Comparison of ENCODE assay signal across 22 cellular contexts in the genomic region with DNA sequence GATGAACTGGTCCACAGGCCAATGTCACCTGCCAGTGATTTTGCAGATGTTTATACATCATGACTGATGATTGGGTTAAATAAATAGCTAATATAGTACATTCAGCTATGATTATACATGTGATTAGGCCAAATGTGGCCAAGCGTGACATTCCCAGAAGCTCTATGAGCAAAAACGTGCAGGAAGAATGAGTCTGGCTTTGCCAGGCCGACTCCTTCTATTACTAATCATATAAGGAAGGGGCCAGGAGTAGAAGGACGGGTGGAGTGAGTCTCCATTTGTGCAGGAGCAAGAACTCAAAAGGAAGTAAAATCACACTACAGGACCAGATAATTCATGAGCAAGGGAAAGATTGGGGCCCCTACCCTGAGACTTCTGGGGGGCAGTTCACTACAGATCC.
A peak's percentile ranks its signal among the peaks of the same experiment; 100 is the strongest.
DNase-seq lines count a peak whose midpoint lies in the region; ATAC-seq, FAIRE-seq and TF ChIP-seq lines count a peak whose summit lies in the region.
"Had no signal": no experiment of that assay in that cellular context is flagged by ENCODE, and none has a peak within 500 bp of the region (broad histone marks: within the 10 kb centered on the region; RNA-seq: fewer than 3 reads in every experiment).

No MANE protein-coding gene starts in this region.

- H3K27ac Mint-ChIP-seq in astrocyte (ENCODE audit: unreplicated experiment) (no peak overlapping the region), nephron (peak overlapping the region; percentile 28 to 80 (median 46))
- H3K27ac Mint-ChIP-seq: activated naive CD8-positive, alpha-beta T cell; activated T-helper 2 cell treated with anti-CD3 and anti-CD28 coated beads, Interferon-gamma antibody, Interleukin-2, Interleukin-4, amounts not matched to agents 10 μg/mL and 5 μg/mL and 100 μg/mL, durations not matched to agents 14 hours and 24 hours and 36 hours; naive B cell; T-helper 2 cell treated with Interferon-gamma antibody and Interleukin-4, amounts not matched to agents 5 μg/mL and 100 μg/mL, for 36 hours had no signal

- H3K9me3 Mint-ChIP-seq in astrocyte (ENCODE audit: unreplicated experiment) (no peaks in the 10 kb centered on the region), nephron (no peaks in the 10 kb centered on the region)
- H3K9me3 Mint-ChIP-seq: activated T-helper 2 cell treated with anti-CD3 and anti-CD28 coated beads, Interferon-gamma antibody, Interleukin-2, Interleukin-4, amounts not matched to agents 10 μg/mL and 5 μg/mL and 100 μg/mL, durations not matched to agents 14 hours and 24 hours and 36 hours; central memory CD8-positive, alpha-beta T cell; naive B cell; stimulated activated naive CD8-positive, alpha-beta T cell treated with anti-CD3 and anti-CD28 coated beads, Interleukin-15, amount 100 ng/mL, for 72 hours; T-helper 2 cell treated with Interferon-gamma antibody and Interleukin-4, amounts not matched to agents 5 μg/mL and 100 μg/mL, for 36 hours had no signal

- peaks cover 14% of the 10 kb centered on the region for H3K27me3 Mint-ChIP-seq in astrocyte (ENCODE audit: low read depth, unreplicated experiment)
- H3K27me3 Mint-ChIP-seq in nephron (ENCODE audit: low read depth): peaks cover 11% of the 10 kb centered on the region

- H3K4me1 ChIP-seq in astrocyte (ENCODE audit: insufficient read depth, low read length) (peaks cover 12% of the 10 kb centered on the region), uterus (peaks cover 0 to 5% of the 10 kb centered on the region in 2 donors), HAP-1 (no peaks in the 10 kb centered on the region)
- H3K4me1 ChIP-seq: right lobe of liver had no signal

- H3K36me3 Mint-ChIP-seq in astrocyte (ENCODE audit: low read depth, unreplicated experiment) (peaks cover 2% of the 10 kb centered on the region), nephron (ENCODE audit: low read depth) (peaks cover 4% of the 10 kb centered on the region)
- H3K36me3 Mint-ChIP-seq: activated naive CD8-positive, alpha-beta T cell; naive B cell had no signal

- peaks cover 44% of the 10 kb centered on the region for H3K4me1 Mint-ChIP-seq in astrocyte (ENCODE audit: low read depth, unreplicated experiment)
- peaks cover 55% of the 10 kb centered on the region for H3K4me1 Mint-ChIP-seq in nephron
- H3K4me1 Mint-ChIP-seq: central memory CD8-positive, alpha-beta T cell; naive B cell; stimulated activated naive CD8-positive, alpha-beta T cell treated with anti-CD3 and anti-CD28 coated beads, Interleukin-15, amount 100 ng/mL, for 72 hours had no signal

- DNase-seq in astrocyte (ENCODE audit: low read depth): peak; percentile 31
- peak; percentile 33 for DNase-seq in fibroblast of the aortic adventitia (ENCODE audit: low read depth)
- no peak for DNase-seq in uterus
- DNase-seq in NCI-H748 treated with DMSO at 0.1 percent for 48 hours (lab: John Stamatoyannopoulos, UW): no peak
- DNase-seq in HAP-1 (ENCODE audit: low spot score in 2 of 2): no peak
- DNase-seq: DMS53; naive B cell; NCI-H1092 treated with DMSO at 0.1 percent for 48 hours; NCI-H2029; occipital lobe; right lobe of liver; stimulated activated naive CD8-positive, alpha-beta T cell treated with anti-CD3 and anti-CD28 coated beads, Interleukin-15, amount 100 ng/mL, for 72 hours; trophoblast cell; WERI-Rb-1 had no signal

- no peaks in the 10 kb centered on the region for H3K79me2 ChIP-seq in astrocyte (ENCODE audit: insufficient read depth, low read length)

- in situ Hi-C loops in HAP-1 (cut with MboI; ENCODE audit: low sequenced_read_pairs): loop anchor here (10.0 kb wide), 1 partner anchor 183 kb away; a partner anchor contains a TSS

- H3K27ac ChIP-seq in astrocyte (ENCODE audit: low read depth, low read length) (no peak overlapping the region), uterus (peak overlapping the region; percentile 44 to 48)
- H3K27ac ChIP-seq: epithelial cell of prostate, right lobe of liver, WERI-Rb-1 had no signal

- intact Hi-C loops in uterus (cut with DNase I; ENCODE audit: low total_unique reads): no loop called here

- peak overlapping the region; percentile 68 for H3K4me2 ChIP-seq in astrocyte (ENCODE audit: low read length)

- H3K9me3 ChIP-seq in astrocyte (ENCODE audit: insufficient read depth, low read depth, low read length): no peaks in the 10 kb centered on the region
- no peaks in the 10 kb centered on the region for H3K9me3 ChIP-seq in uterus
- no peaks in the 10 kb centered on the region for H3K9me3 ChIP-seq in HAP-1
- H3K9me3 ChIP-seq: right lobe of liver had no signal

- no peak overlapping the region for H3K9ac ChIP-seq in astrocyte (ENCODE audit: low read length)

- H3K4me3 Mint-ChIP-seq in astrocyte (ENCODE audit: unreplicated experiment): no peak overlapping the region
- H3K4me3 Mint-ChIP-seq in nephron: no peak overlapping the region
- H3K4me3 Mint-ChIP-seq: activated naive CD8-positive, alpha-beta T cell; central memory CD8-positive, alpha-beta T cell; naive B cell; stimulated activated naive CD8-positive, alpha-beta T cell treated with anti-CD3 and anti-CD28 coated beads, Interleukin-15, amount 100 ng/mL, for 72 hours; T-helper 2 cell treated with Interferon-gamma antibody and Interleukin-4, amounts not matched to agents 5 μg/mL and 100 μg/mL, for 36 hours had no signal

- H3K4me3 ChIP-seq in astrocyte (ENCODE audit: insufficient read depth, low read depth, low read length) (no peak overlapping the region), fibroblast of the aortic adventitia (ENCODE audit: low read depth, low read length) (no peak overlapping the region), uterus (no peak overlapping the region), HAP-1 (no peak overlapping the region)
- H3K4me3 ChIP-seq: right lobe of liver had no signal

- H3K36me3 ChIP-seq in astrocyte (ENCODE audit: insufficient read depth, low read length): no peaks in the 10 kb centered on the region
- H3K36me3 ChIP-seq in uterus: no peaks in the 10 kb centered on the region
- H3K36me3 ChIP-seq in HAP-1 (replicated peaks): no peaks in the 10 kb centered on the region
- H3K36me3 ChIP-seq: right lobe of liver had no signal

- TF ChIP-seq CTCF in astrocyte (IDR thresholded peaks at IDR 0.05; ENCODE audit: insufficient read depth, low read depth, low read length) (no peak), fibroblast of the aortic adventitia (IDR thresholded peaks at IDR 0.05; ENCODE audit: insufficient read depth, low read length) (no peak), nephron (IDR thresholded peaks at IDR 0.05; ENCODE audit: unreplicated experiment in 3 of 3) (no peak), uterus (IDR thresholded peaks at IDR 0.05) (no peak)

- no peak overlapping the region for H2AFZ ChIP-seq in astrocyte (ENCODE audit: low read depth, low read length)

- ATAC-seq in activated CD4-positive, CD25-positive, alpha-beta regulatory T cell treated with anti-CD3 and anti-CD28 coated beads, Interleukin-2, amount 50 U/mL, for 24 hours: no peak
- ATAC-seq: stimulated activated naive CD8-positive, alpha-beta T cell treated with anti-CD3 and anti-CD28 coated beads, Interleukin-15, amount 100 ng/mL, for 72 hours had no signal

- FAIRE-seq in astrocyte (lab: Jason Lieb, UNC): no peak
- FAIRE-seq: G401.6 had no signal

- peaks cover 29% of the 10 kb centered on the region for H3K27me3 ChIP-seq in astrocyte (ENCODE audit: insufficient read depth, low read length)
- H3K27me3 ChIP-seq in uterus: no peaks in the 10 kb centered on the region
- H3K27me3 ChIP-seq in HAP-1 (ENCODE audit: low read depth): no peaks in the 10 kb centered on the region; the same call in 1 of the 2 replicates
- H3K27me3 ChIP-seq: right lobe of liver had no signal

- H4K20me1 ChIP-seq in astrocyte (ENCODE audit: insufficient read depth, low read length): no peaks in the 10 kb centered on the region

- TF ChIP-seq POLR2A in uterus (IDR thresholded peaks at IDR 0.05): no peak

Comparison
In these comparisons a context has a peak if more than half of its experiments do, and no peak if none do; other contexts are left out.
1. DNase-seq: peak in astrocyte (single experiment) and fibroblast of the aortic adventitia (single experiment); none in uterus (0 of 2), NCI-H748 treated with DMSO at 0.1 percent for 48 hours (single experiment) and HAP-1 (0 of 2).